Comparison of ENCODE assay signal across 33 cellular contexts in genomic region chr19:12047868-12048267, GRCh38. TPM values are rescaled to one million over a fixed set of nuclear protein-coding genes. Genes with fewer than 3 reads are reported as not detected.
"Had no signal": no experiment of that assay in that cellular context is flagged by ENCODE, and none has a peak within 500 bp of the region (broad histone marks: within the 10 kb centered on the region; RNA-seq: fewer than 3 reads in every experiment).

No MANE protein-coding gene starts in this region.

- H3K4me3 Mint-ChIP-seq: activated CD4-positive, alpha-beta T cell treated with anti-CD3 and anti-CD28 coated beads for 36 hours; activated CD4-positive, alpha-beta T cell treated with anti-CD3 and anti-CD28 coated beads, Interleukin-2, amount 10 ng/mL, durations not matched to agents 7 days and 5 days; activated CD8-positive, alpha-beta T cell treated with anti-CD3 and anti-CD28 coated beads, Interleukin-2, amount 10 ng/mL, durations not matched to agents 7 days and 5 days; activated naive CD4-positive, alpha-beta T cell treated with anti-CD3 and anti-CD28 coated beads, Interleukin-2, amount 50 U/mL, for 24 hours; activated naive CD8-positive, alpha-beta T cell treated with anti-CD3 and anti-CD28 coated beads, Interleukin-2, amount 10 ng/mL, durations not matched to agents 7 days and 5 days; activated T-cell treated with anti-CD3 and anti-CD28 coated beads, Interleukin-2, amount 50 U/mL, for 24 hours had no signal

- ATAC-seq: activated CD4-positive, alpha-beta T cell treated with anti-CD3 and anti-CD28 coated beads for 36 hours; activated CD8-positive, alpha-beta T cell treated with anti-CD3 and anti-CD28 coated beads, Interleukin-2, amount 10 ng/mL, durations not matched to agents 7 days and 5 days; body of pancreas had no signal

- H3K27ac ChIP-seq: adrenal gland, body of pancreas, breast epithelium, PC-9, WERI-Rb-1 had no signal

- H2AFZ ChIP-seq: PC-9 had no signal

- H3K27ac Mint-ChIP-seq: activated CD4-positive, alpha-beta T cell treated with anti-CD3 and anti-CD28 coated beads for 36 hours; activated CD4-positive, alpha-beta T cell treated with anti-CD3 and anti-CD28 coated beads, Interleukin-2, amount 10 ng/mL, durations not matched to agents 7 days and 5 days; activated CD8-positive, alpha-beta T cell treated with anti-CD3 and anti-CD28 coated beads, Interleukin-2, amount 10 ng/mL, durations not matched to agents 7 days and 5 days; activated naive CD4-positive, alpha-beta T cell treated with anti-CD3 and anti-CD28 coated beads, Interleukin-2, amount 50 U/mL, for 24 hours; activated naive CD8-positive, alpha-beta T cell treated with anti-CD3 and anti-CD28 coated beads, Interleukin-2, amount 10 ng/mL, durations not matched to agents 7 days and 5 days; activated T-cell treated with anti-CD3 and anti-CD28 coated beads, Interleukin-2, amount 50 U/mL, for 24 hours; activated T-helper 2 cell treated with anti-CD3 and anti-CD28 coated beads, Interferon-gamma antibody, Interleukin-2, Interleukin-4, amounts not matched to agents 10 μg/mL and 5 μg/mL and 100 μg/mL, durations not matched to agents 14 hours and 24 hours and 36 hours had no signal

- H3K4me3 ChIP-seq: adrenal gland, body of pancreas, breast epithelium, PC-9 had no signal

- H3K4me1 ChIP-seq: breast epithelium had no signal

- H3K27me3 ChIP-seq: adrenal gland, body of pancreas, breast epithelium had no signal

- H3K4me2 ChIP-seq: PC-9 had no signal

- DNase-seq: activated CD4-positive, alpha-beta T cell treated with anti-CD3 and anti-CD28 coated beads for 36 hours; activated CD4-positive, alpha-beta T cell treated with anti-CD3 and anti-CD28 coated beads, Interleukin-2, amount 10 ng/mL, durations not matched to agents 7 days and 5 days; activated CD4-positive, alpha-beta T cell treated with anti-CD3 and anti-CD28 coated beads, Interleukin-2, amount 50 U/mL, for 48 hours; activated CD8-positive, alpha-beta T cell treated with anti-CD3 and anti-CD28 coated beads, Interleukin-2, amount 10 ng/mL, durations not matched to agents 7 days and 5 days; activated gamma-delta T cell; activated naive CD4-positive, alpha-beta T cell treated with Interleukin-2 at 50 U/mL for 16 hours; activated naive CD8-positive, alpha-beta T cell treated with anti-CD3 and anti-CD28 coated beads, Interleukin-2, amount 10 ng/mL, durations not matched to agents 7 days and 5 days; activated T-cell treated with anti-CD3 and anti-CD28 coated beads, Interleukin-2, amount 50 U/mL, for 24 hours; adrenal gland; body of pancreas; Kasumi-1; MM.1S; MV-4-11; NCI-H1092; NCI-H1436 treated with DMSO at 0.1 percent for 48 hours; NCI-H1694 treated with DMSO at 0.1 percent for 48 hours; NCI-H2029; NCI-H510A; NCI-H526; NCI-H748 treated with DMSO at 0.1 percent for 48 hours; NK-92 treated with Interleukin-12 subunit alpha and Interleukin-12 subunit beta, amount 100 ng/mL, for 24 hours; PC-9; Right ventricle myocardium superior; SW 1271; T-helper 1 cell; T-helper 2 cell; T-helper 9 cell; WERI-Rb-1 had no signal

- H3K36me3 ChIP-seq: adrenal gland, breast epithelium had no signal

RNA-seq across cellular contexts. Expression of gene ZNF878, which starts 4.9 kb away (rescaled TPM):
- total RNA-seq: astrocyte, cardiac septum had no signal

RNA-seq across cellular contexts. Expression of gene ZNF433, which starts 12.4 kb away (rescaled TPM):
- total RNA-seq: astrocyte had no signal

RNA-seq across cellular contexts. Expression of gene ZNF844, which starts 16.7 kb away (rescaled TPM):
- total RNA-seq: astrocyte had no signal
